22 cellular contexts compared by ENCODE assay signal in the genomic region with DNA sequence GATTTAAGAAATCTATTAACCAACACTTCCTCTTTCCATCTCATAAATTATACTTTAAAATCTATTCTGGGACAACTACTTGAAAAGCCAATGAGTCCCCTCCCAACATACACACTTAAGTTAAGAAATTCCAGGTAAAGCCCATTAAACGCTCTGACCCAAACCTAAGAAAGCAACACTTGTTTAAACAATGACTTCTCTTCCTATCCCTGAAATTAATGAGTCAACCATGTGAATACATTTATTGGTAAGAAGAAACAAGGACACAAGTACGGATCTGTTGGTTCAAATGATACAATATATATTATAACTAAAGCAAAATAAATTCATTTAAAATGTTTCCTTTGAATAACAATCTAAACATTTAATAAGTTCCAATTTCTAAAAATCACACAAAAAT.
"Had no signal": no experiment of that assay in that cellular context is flagged by ENCODE, and none has a peak within 500 bp of the region (broad histone marks: within the 10 kb centered on the region; RNA-seq: fewer than 3 reads in every experiment).

No MANE protein-coding gene starts in this region.

- H3K36me3 Mint-ChIP-seq: naive thymus-derived CD8-positive, alpha-beta T cell; stimulated activated naive B cell treated with anti-CD40 and anti-IgM and Interleukin-4, amounts not matched to agents 10 μg/mL and 1 μg/mL and 100 μg/mL, for 72 hours had no signal

- H3K4me3 Mint-ChIP-seq: naive thymus-derived CD8-positive, alpha-beta T cell; nephron progenitor cell; neural progenitor cell; stimulated activated naive B cell treated with anti-CD40 and anti-IgM and Interleukin-4, amounts not matched to agents 10 μg/mL and 1 μg/mL and 100 μg/mL, for 72 hours had no signal

- H3K4me1 Mint-ChIP-seq: naive thymus-derived CD8-positive, alpha-beta T cell; nephron progenitor cell; stimulated activated naive B cell treated with anti-CD40 and anti-IgM and Interleukin-4, amounts not matched to agents 10 μg/mL and 1 μg/mL and 100 μg/mL, for 72 hours had no signal

- ATAC-seq: left lobe of liver; naive thymus-derived CD8-positive, alpha-beta T cell; psoas muscle; right lobe of liver; stimulated activated naive B cell treated with anti-CD40 and anti-IgM and Interleukin-4, amounts not matched to agents 10 μg/mL and 1 μg/mL and 100 μg/mL, for 72 hours; stimulated activated naive CD8-positive, alpha-beta T cell treated with anti-CD3 and anti-CD28 coated beads, Interleukin-15, Interleukin-2, amounts not matched to agents 100 U/mL and 50 U/mL, for 24 hours had no signal

- FAIRE-seq: keratinocyte, urothelium cell line had no signal

- DNase-seq: hippocampal formation; lower lobe of right lung; mammary epithelial cell; mesenchymal stem cell; naive thymus-derived CD8-positive, alpha-beta T cell; nephron progenitor cell; occipital lobe; psoas muscle; right lobe of liver; stimulated activated CD4-positive, alpha-beta T cell treated with anti-CD3 and anti-CD28 coated beads, Interleukin-2, amount 100 ng/mL, for 24 hours; stimulated activated CD4-positive, alpha-beta T cell treated with anti-CD3 and anti-CD28 coated beads, Interleukin-4, amount 100 ng/mL, for 1 hour; stimulated activated naive B cell treated with anti-CD40 and anti-IgM and Interleukin-4, amounts not matched to agents 10 μg/mL and 1 μg/mL and 100 μg/mL, for 72 hours; stimulated activated naive CD8-positive, alpha-beta T cell treated with anti-CD3 and anti-CD28 coated beads, Interleukin-15, Interleukin-2, amounts not matched to agents 100 U/mL and 50 U/mL, for 24 hours; stomach; testis; thyroid gland; transverse colon; upper lobe of left lung had no signal

- H3K27ac Mint-ChIP-seq: naive thymus-derived CD8-positive, alpha-beta T cell; nephron progenitor cell; neural progenitor cell; stimulated activated naive B cell treated with anti-CD40 and anti-IgM and Interleukin-4, amounts not matched to agents 10 μg/mL and 1 μg/mL and 100 μg/mL, for 72 hours had no signal

- H3K27me3 Mint-ChIP-seq: naive thymus-derived CD8-positive, alpha-beta T cell; stimulated activated naive B cell treated with anti-CD40 and anti-IgM and Interleukin-4, amounts not matched to agents 10 μg/mL and 1 μg/mL and 100 μg/mL, for 72 hours had no signal

- H3K9me3 Mint-ChIP-seq: nephron progenitor cell; stimulated activated naive B cell treated with anti-CD40 and anti-IgM and Interleukin-4, amounts not matched to agents 10 μg/mL and 1 μg/mL and 100 μg/mL, for 72 hours had no signal
